ENCODE assay signal across 1 cellular context in the genomic region with DNA sequence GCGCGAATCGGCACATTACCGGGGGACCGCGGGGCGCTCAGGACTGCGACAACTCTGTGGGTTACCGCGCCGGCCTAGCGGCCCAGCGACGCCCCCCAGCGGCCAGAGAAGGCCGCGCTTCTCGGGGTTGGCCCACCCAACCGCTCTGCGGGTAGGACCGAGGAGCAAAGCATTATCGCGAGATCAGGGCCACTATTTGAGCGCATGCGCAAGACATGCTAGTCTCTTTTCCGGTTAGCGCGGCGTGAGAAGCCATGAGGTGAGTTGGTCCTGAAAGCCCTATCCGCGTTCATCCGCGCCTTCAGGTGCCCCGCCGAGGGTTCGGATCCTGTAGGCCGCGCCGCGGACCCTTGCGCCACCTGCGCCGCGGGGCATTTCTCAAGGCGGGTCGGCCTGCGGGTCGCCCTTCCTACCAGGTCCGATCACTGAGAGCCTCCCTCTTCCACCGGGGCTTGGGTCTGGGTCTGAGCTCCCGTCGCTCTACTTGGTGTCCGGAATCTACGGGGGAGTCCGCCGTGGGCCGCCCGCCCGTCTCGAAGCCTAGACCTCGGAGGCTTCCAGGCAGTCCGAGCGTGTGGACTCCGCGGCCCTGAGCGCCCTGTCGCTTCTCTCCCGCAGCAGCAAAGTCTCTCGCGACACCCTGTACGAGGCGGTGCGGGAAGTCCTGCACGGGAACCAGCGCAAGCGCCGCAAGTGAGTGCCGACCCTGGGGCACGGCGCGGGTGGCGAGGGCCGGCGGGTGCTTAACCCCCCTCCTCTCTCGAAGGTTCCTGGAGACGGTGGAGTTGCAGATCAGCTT.
A peak's percentile ranks its signal among the peaks of the same experiment; 100 is the strongest.
TF ChIP-seq lines count a peak whose summit lies in the region.

TSS of gene RPL10A (plus strand) at position 221 of the 799 bp plus-strand sequence. CDS start at position 255, 34 bp downstream.

TF ChIP-seq in HepG2, 621 proteins besides CTCF, POLR2A, EP300 and RAD21 (continued from another document and continues in another):
- TF ChIP-seq HMGXB4 (CRISPR knock-in tag; IDR thresholded peaks at IDR 0.05; ENCODE audit: borderline replicate concordance in 1 of 2, low read depth in 1 of 2): peak; percentile 96 to 97
- peak; percentile 96 for TF ChIP-seq POLR2AphosphoS2 (IDR thresholded peaks at IDR 0.05; ENCODE audit: low read depth, low read length)
- TF ChIP-seq ZNF343 (CRISPR knock-in tag; IDR thresholded peaks at IDR 0.05): no peak; the same call in 1 of the 2 replicates
- peak; percentile 93 for TF ChIP-seq ZBTB25 (CRISPR knock-in tag; IDR thresholded peaks at IDR 0.05)
- TF ChIP-seq TRIM24 (CRISPR knock-in tag; IDR thresholded peaks at IDR 0.05): no peak
- peak; percentile 88 for TF ChIP-seq ZNF558 (CRISPR knock-in tag; IDR thresholded peaks at IDR 0.05; ENCODE audit: borderline replicate concordance)
- TF ChIP-seq, protein P1, sequence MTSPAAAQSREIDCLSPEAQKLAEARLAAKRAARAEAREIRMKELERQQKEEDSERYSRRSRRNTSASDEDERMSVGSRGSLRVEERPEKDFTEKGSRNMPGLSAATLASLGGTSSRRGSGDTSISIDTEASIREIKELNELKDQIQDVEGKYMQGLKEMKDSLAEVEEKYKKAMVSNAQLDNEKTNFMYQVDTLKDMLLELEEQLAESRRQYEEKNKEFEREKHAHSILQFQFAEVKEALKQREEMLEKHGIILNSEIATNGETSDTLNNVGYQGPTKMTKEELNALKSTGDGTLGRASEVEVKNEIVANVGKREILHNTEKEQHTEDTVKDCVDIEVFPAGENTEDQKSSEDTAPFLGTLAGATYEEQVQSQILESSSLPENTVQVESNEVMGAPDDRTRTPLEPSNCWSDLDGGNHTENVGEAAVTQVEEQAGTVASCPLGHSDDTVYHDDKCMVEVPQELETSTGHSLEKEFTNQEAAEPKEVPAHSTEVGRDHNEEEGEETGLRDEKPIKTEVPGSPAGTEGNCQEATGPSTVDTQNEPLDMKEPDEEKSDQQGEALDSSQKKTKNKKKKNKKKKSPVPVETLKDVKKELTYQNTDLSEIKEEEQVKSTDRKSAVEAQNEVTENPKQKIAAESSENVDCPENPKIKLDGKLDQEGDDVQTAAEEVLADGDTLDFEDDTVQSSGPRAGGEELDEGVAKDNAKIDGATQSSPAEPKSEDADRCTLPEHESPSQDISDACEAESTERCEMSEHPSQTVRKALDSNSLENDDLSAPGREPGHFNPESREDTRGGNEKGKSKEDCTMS (CRISPR knock-in tag; conservative IDR thresholded peaks at IDR 0.05): peak; percentile 27; the same call in 1 of the 2 replicates
- TF ChIP-seq ISL2 (CRISPR knock-in tag; IDR thresholded peaks at IDR 0.05): peak; percentile 89
- no peak for TF ChIP-seq SOX6 (IDR thresholded peaks at IDR 0.05)
- TF ChIP-seq SOX6 (CRISPR knock-in tag; IDR thresholded peaks at IDR 0.05): peak; percentile 84; the same call in 1 of the 2 replicates
- TF ChIP-seq ZNF605 (CRISPR knock-in tag; IDR thresholded peaks at IDR 0.05): peak; percentile 99
- TF ChIP-seq ZNF709 (CRISPR knock-in tag; IDR thresholded peaks at IDR 0.05): peak; percentile 96
- peak; percentile 88; the same call in 1 of the 2 replicates for TF ChIP-seq ZNF703 (CRISPR knock-in tag; IDR thresholded peaks at IDR 0.05; ENCODE audit: borderline replicate concordance)
- TF ChIP-seq NCOA1 (CRISPR knock-in tag; IDR thresholded peaks at IDR 0.05): peak; percentile 97; the same call in 1 of the 2 replicates
- peak; percentile 96 for TF ChIP-seq KMT2A (CRISPR knock-in tag; IDR thresholded peaks at IDR 0.05)
- no peak; the same call in 1 of the 2 replicates for TF ChIP-seq GZF1 (CRISPR knock-in tag; IDR thresholded peaks at IDR 0.05)
- 0 out of 2 replicates have a peak, but pooled peaks have one; percentile 13 for TF ChIP-seq KDM1A (CRISPR knock-in tag; IDR thresholded peaks at IDR 0.05)
- peak; percentile 87 for TF ChIP-seq MLXIP (CRISPR knock-in tag; IDR thresholded peaks at IDR 0.05; ENCODE audit: borderline replicate concordance)
- peak; percentile 100 for TF ChIP-seq ARNT2 (CRISPR knock-in tag; IDR thresholded peaks at IDR 0.05; ENCODE audit: low read depth)
- TF ChIP-seq FOXK1 (CRISPR knock-in tag; IDR thresholded peaks at IDR 0.05; ENCODE audit: borderline replicate concordance, low read depth): peak; percentile 88
- TF ChIP-seq KDM5B (CRISPR knock-in tag; IDR thresholded peaks at IDR 0.05; ENCODE audit: borderline replicate concordance): peak; percentile 98
- peak; percentile 94 for TF ChIP-seq GABPB1 (CRISPR knock-in tag; IDR thresholded peaks at IDR 0.05)
- TF ChIP-seq DRAP1 (CRISPR knock-in tag; IDR thresholded peaks at IDR 0.05): peak; percentile 99
- TF ChIP-seq DBP (CRISPR knock-in tag; IDR thresholded peaks at IDR 0.05; ENCODE audit: not compliant biosample characterization): peak; percentile 50
- no peak for TF ChIP-seq ZFP36 (IDR thresholded peaks at IDR 0.05; ENCODE audit: borderline replicate concordance, low read depth, low read length, partially characterized antibody)
- TF ChIP-seq KMT2B (CRISPR knock-in tag; IDR thresholded peaks at IDR 0.05): peak; percentile 90
- TF ChIP-seq JDP2 (CRISPR knock-in tag; IDR thresholded peaks at IDR 0.05; ENCODE audit: borderline replicate concordance): no peak
- TF ChIP-seq, protein P2, sequence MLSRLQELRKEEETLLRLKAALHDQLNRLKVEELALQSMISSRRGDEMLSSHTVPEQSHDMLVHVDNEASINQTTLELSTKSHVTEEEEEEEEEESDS (CRISPR knock-in tag; IDR thresholded peaks at IDR 0.05; ENCODE audit: borderline replicate concordance): peak; percentile 94
- TF ChIP-seq ZKSCAN1 (IDR thresholded peaks at IDR 0.05; ENCODE audit: low read length): 0 out of 2 replicates have a peak, but pooled peaks have one; percentile 15
- no peak for TF ChIP-seq MAFG (CRISPR knock-in tag; IDR thresholded peaks at IDR 0.05)
- peak; percentile 87 for TF ChIP-seq PTBP1 (IDR thresholded peaks at IDR 0.05; ENCODE audit: low read depth, low read length, poor library complexity, severe bottlenecking)
- no peak for TF ChIP-seq CREB1 (IDR thresholded peaks at IDR 0.05)
- TF ChIP-seq CREB1 (CRISPR knock-in tag; IDR thresholded peaks at IDR 0.05): no peak
- TF ChIP-seq, protein P3, sequence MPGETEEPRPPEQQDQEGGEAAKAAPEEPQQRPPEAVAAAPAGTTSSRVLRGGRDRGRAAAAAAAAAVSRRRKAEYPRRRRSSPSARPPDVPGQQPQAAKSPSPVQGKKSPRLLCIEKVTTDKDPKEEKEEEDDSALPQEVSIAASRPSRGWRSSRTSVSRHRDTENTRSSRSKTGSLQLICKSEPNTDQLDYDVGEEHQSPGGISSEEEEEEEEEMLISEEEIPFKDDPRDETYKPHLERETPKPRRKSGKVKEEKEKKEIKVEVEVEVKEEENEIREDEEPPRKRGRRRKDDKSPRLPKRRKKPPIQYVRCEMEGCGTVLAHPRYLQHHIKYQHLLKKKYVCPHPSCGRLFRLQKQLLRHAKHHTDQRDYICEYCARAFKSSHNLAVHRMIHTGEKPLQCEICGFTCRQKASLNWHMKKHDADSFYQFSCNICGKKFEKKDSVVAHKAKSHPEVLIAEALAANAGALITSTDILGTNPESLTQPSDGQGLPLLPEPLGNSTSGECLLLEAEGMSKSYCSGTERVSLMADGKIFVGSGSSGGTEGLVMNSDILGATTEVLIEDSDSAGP (CRISPR knock-in tag; IDR thresholded peaks at IDR 0.05; ENCODE audit: borderline replicate concordance): peak; percentile 95; the same call in 1 of the 2 replicates
- TF ChIP-seq FOSL1 (CRISPR knock-in tag; IDR thresholded peaks at IDR 0.05; ENCODE audit: borderline replicate concordance): 0 out of 2 replicates have a peak, but pooled peaks have one; percentile 25
- TF ChIP-seq ZNF451 (CRISPR knock-in tag; IDR thresholded peaks at IDR 0.05): peak; percentile 93
- TF ChIP-seq ZNF543 (CRISPR knock-in tag; IDR thresholded peaks at IDR 0.05): peak; percentile 90
- peak; percentile 76; the same call in 1 of the 2 replicates for TF ChIP-seq HOXA9 (CRISPR knock-in tag; IDR thresholded peaks at IDR 0.05; ENCODE audit: borderline replicate concordance)
- TF ChIP-seq, protein P4, sequence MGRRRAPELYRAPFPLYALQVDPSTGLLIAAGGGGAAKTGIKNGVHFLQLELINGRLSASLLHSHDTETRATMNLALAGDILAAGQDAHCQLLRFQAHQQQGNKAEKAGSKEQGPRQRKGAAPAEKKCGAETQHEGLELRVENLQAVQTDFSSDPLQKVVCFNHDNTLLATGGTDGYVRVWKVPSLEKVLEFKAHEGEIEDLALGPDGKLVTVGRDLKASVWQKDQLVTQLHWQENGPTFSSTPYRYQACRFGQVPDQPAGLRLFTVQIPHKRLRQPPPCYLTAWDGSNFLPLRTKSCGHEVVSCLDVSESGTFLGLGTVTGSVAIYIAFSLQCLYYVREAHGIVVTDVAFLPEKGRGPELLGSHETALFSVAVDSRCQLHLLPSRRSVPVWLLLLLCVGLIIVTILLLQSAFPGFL (CRISPR knock-in tag; IDR thresholded peaks at IDR 0.05): 0 out of 2 replicates have a peak, but pooled peaks have one; percentile 70
- TF ChIP-seq MEF2D (CRISPR knock-in tag; IDR thresholded peaks at IDR 0.05): peak; percentile 80; the same call in 1 of the 2 replicates
- TF ChIP-seq MLX (CRISPR knock-in tag; IDR thresholded peaks at IDR 0.05): peak; percentile 79
- no peak for TF ChIP-seq GRHL1 (CRISPR knock-in tag; conservative IDR thresholded peaks at IDR 0.05)
- TF ChIP-seq ZNF138 (CRISPR knock-in tag; IDR thresholded peaks at IDR 0.05; ENCODE audit: low read depth): 0 out of 2 replicates have a peak, but pooled peaks have one; percentile 91
- no peak for TF ChIP-seq MATR3 (CRISPR knock-in tag; IDR thresholded peaks at IDR 0.05)
- no peak for TF ChIP-seq SP140L (CRISPR knock-in tag; IDR thresholded peaks at IDR 0.05; ENCODE audit: borderline replicate concordance)
- TF ChIP-seq ZFP36L2 (CRISPR knock-in tag; IDR thresholded peaks at IDR 0.05): peak; percentile 61; the same call in 1 of the 2 replicates
- TF ChIP-seq TOPORS (CRISPR knock-in tag; IDR thresholded peaks at IDR 0.05): peak; percentile 97
